ENCODE assay signal across 8 cellular contexts in the genomic region with DNA sequence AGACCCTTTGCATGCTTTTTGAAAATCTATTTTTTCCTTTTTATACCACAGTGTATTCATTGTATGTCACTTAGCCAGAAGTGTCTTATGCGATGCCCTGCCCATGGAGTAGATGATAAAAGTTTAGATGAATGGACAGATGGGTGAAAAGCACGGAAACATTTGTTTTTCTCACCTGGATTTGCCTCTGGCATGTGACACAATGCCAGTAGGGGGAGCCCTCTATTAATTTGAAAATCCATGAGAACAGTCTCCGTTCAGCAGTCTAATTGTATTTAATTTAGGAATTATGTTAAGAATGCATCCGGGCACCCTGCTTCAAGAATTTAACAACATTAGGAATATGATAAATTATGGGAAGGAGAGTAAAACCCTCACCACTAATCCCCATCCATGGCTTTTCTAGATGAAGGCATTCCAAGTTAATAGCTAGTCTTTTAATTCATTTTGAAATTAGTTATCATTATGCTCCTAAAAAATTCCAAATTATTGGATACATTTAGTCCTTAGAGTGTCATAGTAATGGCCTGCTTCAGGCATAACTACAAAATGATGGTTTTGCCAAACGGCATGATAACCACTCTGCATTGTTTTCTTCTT. TPM values are rescaled to one million over a fixed set of nuclear protein-coding genes. Genes with fewer than 3 reads are reported as not detected.
DNase-seq lines count a peak whose midpoint lies in the region; ATAC-seq and TF ChIP-seq lines count a peak whose summit lies in the region.

No MANE protein-coding gene starts in this region.

- CTCF ChIA-PET in activated naive CD4-positive, alpha-beta T cell treated with anti-CD3 and anti-CD28 coated beads for 36 hours (lab: Charles Lee): interaction anchor here (0.5 to 2.1 kb wide), 10 partner anchors 12 to 629 kb away, joined by 3 to 17 read pairs (median 3); no protein-coding TSS in a partner anchor

- H3K27ac Mint-ChIP-seq in activated naive CD4-positive, alpha-beta T cell treated with anti-CD3 and anti-CD28 coated beads for 36 hours: no peak overlapping the region
- H3K27ac Mint-ChIP-seq in neural crest cell (ENCODE audit: unreplicated experiment): no peak overlapping the region

- no peak overlapping the region for H3K4me3 Mint-ChIP-seq in activated naive CD4-positive, alpha-beta T cell treated with anti-CD3 and anti-CD28 coated beads for 36 hours
- H3K4me3 Mint-ChIP-seq in neural crest cell: no peak overlapping the region

- no peak for ATAC-seq in HG02885 (IDR thresholded peaks at IDR 0.05; ENCODE audit: poor library complexity, unreplicated experiment)
- no peak for ATAC-seq in HG02852 (IDR thresholded peaks at IDR 0.05; ENCODE audit: unreplicated experiment)

- peak; percentile 27 for DNase-seq in activated naive CD4-positive, alpha-beta T cell treated with anti-CD3 and anti-CD28 coated beads for 36 hours
- DNase-seq in activated naive CD4-positive, alpha-beta T cell (lab: John Stamatoyannopoulos, UW): no peak
- DNase-seq in NCI-H1105 treated with DMSO at 0.1 percent for 48 hours (lab: John Stamatoyannopoulos, UW): peak; percentile 46
- DNase-seq in cerebellum (ENCODE audit: low spot score): peak; percentile 51
- no peak for DNase-seq in neural crest cell (ENCODE audit: low read depth, low spot score)
- DNase-seq in COLO829 (ENCODE audit: low spot score): no peak

- H3K4me1 Mint-ChIP-seq in activated naive CD4-positive, alpha-beta T cell treated with anti-CD3 and anti-CD28 coated beads for 36 hours (ENCODE audit: low read depth): peaks cover 2% of the 10 kb centered on the region
- H3K4me1 Mint-ChIP-seq in neural crest cell: peaks cover 1% of the 10 kb centered on the region

- H3K36me3 Mint-ChIP-seq in activated naive CD4-positive, alpha-beta T cell treated with anti-CD3 and anti-CD28 coated beads for 36 hours (ENCODE audit: low read depth): peaks cover 13% of the 10 kb centered on the region
- H3K36me3 Mint-ChIP-seq in neural crest cell (ENCODE audit: low read depth): peaks cover 9% of the 10 kb centered on the region

- no peaks in the 10 kb centered on the region for H3K27me3 Mint-ChIP-seq in activated naive CD4-positive, alpha-beta T cell treated with anti-CD3 and anti-CD28 coated beads for 36 hours (ENCODE audit: low read depth)
- H3K27me3 Mint-ChIP-seq in neural crest cell (ENCODE audit: low read depth): no peaks in the 10 kb centered on the region

- intact Hi-C loops in activated naive CD4-positive, alpha-beta T cell treated with anti-CD3 and anti-CD28 coated beads for 36 hours (cut with micrococcal nuclease): loop anchor here (1.0 to 5.0 kb wide), 2 partner anchors 27 to 212 kb away; no protein-coding TSS in a partner anchor

- peak; percentile 68 for TF ChIP-seq CTCF in neural crest cell (conservative IDR thresholded peaks at IDR 0.05)

- H3K9me3 Mint-ChIP-seq in activated naive CD4-positive, alpha-beta T cell treated with anti-CD3 and anti-CD28 coated beads for 36 hours: no peaks in the 10 kb centered on the region
- H3K9me3 Mint-ChIP-seq in neural crest cell: peaks cover 3% of the 10 kb centered on the region

RNA-seq across cellular contexts. Expression of gene ALKBH3, which starts 55.3 kb away (rescaled TPM):
- 10 to 100 TPM; 33.5 to 36.6 TPM for total RNA-seq in activated naive CD4-positive, alpha-beta T cell treated with anti-CD3 and anti-CD28 coated beads for 36 hours
- total RNA-seq in cerebellum (30.8 TPM), neural crest cell (24.9 and 25.4 TPM in 2 replicates)

Comparison
In these comparisons a context has a peak if more than half of its experiments do, and no peak if none do; other contexts are left out.
1. DNase-seq: peak in activated naive CD4-positive, alpha-beta T cell treated with anti-CD3 and anti-CD28 coated beads for 36 hours (single experiment), NCI-H1105 treated with DMSO at 0.1 percent for 48 hours (single experiment) and cerebellum (single experiment); none in activated naive CD4-positive, alpha-beta T cell (0 of 4), neural crest cell (single experiment) and COLO829 (single experiment).